ENCODE assay signal across 20 cellular contexts in genomic region chr17:7361906-7362305, GRCh38. TPM values are rescaled to one million over a fixed set of nuclear protein-coding genes. Genes with fewer than 3 reads are reported as not detected.
DNase-seq lines count a peak whose midpoint lies in the region; ATAC-seq, FAIRE-seq and TF ChIP-seq lines count a peak whose summit lies in the region.
"Had no signal": no experiment of that assay in that cellular context is flagged by ENCODE, and none has a peak within 500 bp of the region (broad histone marks: within the 10 kb centered on the region; RNA-seq: fewer than 3 reads in every experiment).

No MANE protein-coding gene starts in this region.

- POLR2A ChIA-PET in HEK293 (lab: Yijun Ruan, JAX) = interaction anchor here (0.6 to 1.0 kb wide), 3 partner anchors 10 to 199 kb away, joined by 3 to 4 read pairs (median 4); no protein-coding TSS in a partner anchor

- no peaks in the 10 kb centered on the region for H3K9me3 Mint-ChIP-seq in activated T-helper 17 cell treated with anti-CD3 and anti-CD28 coated beads, Interleukin-2, amount 50 U/mL, for 72 hours
- H3K9me3 Mint-ChIP-seq: CD14-positive monocyte; CD4-positive, alpha-beta memory T cell; H9 had no signal

- H3K36me3 ChIP-seq in HEK293 (ENCODE audit: control insufficient read depth in 2 of 2, insufficient read depth in 1 of 2, low read length in 2 of 2) (no peaks in the 10 kb centered on the region), keratinocyte (ENCODE audit: control insufficient read depth in 2 of 2, extremely low read depth in 1 of 2, insufficient read depth in 2 of 2, low read length in 2 of 2) (no peaks in the 10 kb centered on the region)
- H3K36me3 ChIP-seq: BLaER1 had no signal

- no peaks in the 10 kb centered on the region for H3K9me3 ChIP-seq in HEK293 (ENCODE audit: control insufficient read depth, insufficient read depth, low read depth, low read length)
- no peaks in the 10 kb centered on the region for H3K9me3 ChIP-seq in keratinocyte (ENCODE audit: control insufficient read depth, low read depth, low read length)
- H3K9me3 ChIP-seq: BLaER1 had no signal

- no peaks in the 10 kb centered on the region for H3K27me3 ChIP-seq in keratinocyte (ENCODE audit: control insufficient read depth, extremely low read depth, insufficient read depth, low read length)
- H3K27me3 ChIP-seq: BLaER1 had no signal

- no peak for ATAC-seq in activated T-helper 17 cell treated with anti-CD3 and anti-CD28 coated beads, Interleukin-2, amount 50 U/mL, for 72 hours (replicated peaks)
- no peak for ATAC-seq in GM21717 (IDR thresholded peaks at IDR 0.05; ENCODE audit: unreplicated experiment)
- ATAC-seq in GM21381 (IDR thresholded peaks at IDR 0.05; ENCODE audit: unreplicated experiment) = no peak
- ATAC-seq: GM12878 had no signal

- H3K27ac Mint-ChIP-seq in activated T-helper 17 cell treated with anti-CD3 and anti-CD28 coated beads, Interleukin-2, amount 50 U/mL, for 72 hours = peak overlapping the region; percentile 39
- H3K27ac Mint-ChIP-seq: CD14-positive monocyte, H9 had no signal

- H3K4me1 Mint-ChIP-seq in activated T-helper 17 cell treated with anti-CD3 and anti-CD28 coated beads, Interleukin-2, amount 50 U/mL, for 72 hours = no peaks in the 10 kb centered on the region
- H3K4me1 Mint-ChIP-seq: CD14-positive monocyte had no signal

- H2AFZ ChIP-seq in keratinocyte (ENCODE audit: control insufficient read depth, low read length) = peak overlapping the region; percentile 69

- DNase-seq in epithelial cell of esophagus (ENCODE audit: low read depth) (peak; percentile 92), keratinocyte (ENCODE audit: low read depth, low spot score) (no peak), GM12891 (ENCODE audit: insufficient read length, low spot score) (no peak)
- DNase-seq: 8988T; CD4-positive, alpha-beta memory T cell; DMS153; DMS79 treated with DMSO at 0.1 percent for 48 hours; GF-D8; H9 had no signal

- CTCF ChIA-PET in HEK293 (lab: Yijun Ruan, JAX) = interaction anchor here (0.8 to 2.0 kb wide), 4 partner anchors 9 to 199 kb away, joined by 3 to 11 read pairs (median 4); no protein-coding TSS in a partner anchor

- H4K20me1 ChIP-seq in keratinocyte (ENCODE audit: control insufficient read depth, extremely low read depth, insufficient read depth, low read length) = no peaks in the 10 kb centered on the region
- H4K20me1 ChIP-seq: BLaER1 had no signal

- no peaks in the 10 kb centered on the region for H3K36me3 Mint-ChIP-seq in activated T-helper 17 cell treated with anti-CD3 and anti-CD28 coated beads, Interleukin-2, amount 50 U/mL, for 72 hours (ENCODE audit: low read depth)
- H3K36me3 Mint-ChIP-seq: CD14-positive monocyte; CD4-positive, alpha-beta memory T cell had no signal

- H3K4me1 ChIP-seq in HEK293 (ENCODE audit: control insufficient read depth, insufficient read depth, low read length) (no peaks in the 10 kb centered on the region), keratinocyte (ENCODE audit: control insufficient read depth, extremely low read depth, insufficient read depth, low read length) (peaks cover 12% of the 10 kb centered on the region)
- H3K4me1 ChIP-seq: BLaER1 had no signal

- H3K9ac ChIP-seq in keratinocyte (ENCODE audit: control insufficient read depth, extremely low read depth, insufficient read depth, low read length) = no peak overlapping the region
- H3K9ac ChIP-seq: BLaER1 had no signal

- no peak for TF ChIP-seq CTCF in HEK293 (tag by site-specific recombination; IDR thresholded peaks at IDR 0.05)
- no peak for TF ChIP-seq CTCF in epithelial cell of esophagus (IDR thresholded peaks at IDR 0.05; ENCODE audit: insufficient read depth, low read depth, low read length, missing control alignments)
- no peak for TF ChIP-seq CTCF in keratinocyte (optimal IDR thresholded peaks at IDR 0.05 in 1 of 3, IDR thresholded peaks at IDR 0.05 in 1 of 3, conservative IDR thresholded peaks at IDR 0.05 in 1 of 3; ENCODE audit: extremely low read depth in 1 of 3, insufficient read depth in 2 of 3, low read length in 3 of 3)

- no peak overlapping the region for H3K27ac ChIP-seq in HEK293 (ENCODE audit: extremely low read depth, low read depth, low read length)
- no peak overlapping the region for H3K27ac ChIP-seq in keratinocyte (ENCODE audit: control insufficient read depth, insufficient read depth, low read length)
- H3K27ac ChIP-seq: BLaER1 had no signal

- H3K4me2 ChIP-seq in keratinocyte (ENCODE audit: control insufficient read depth, extremely low read depth, insufficient read depth, low read depth, low read length) = peak overlapping the region; percentile 51
- H3K4me2 ChIP-seq: BLaER1 had no signal

- H3K9me1 ChIP-seq in keratinocyte (ENCODE audit: control insufficient read depth, extremely low read depth, insufficient read depth, low read length) = no peaks in the 10 kb centered on the region

- no peak overlapping the region for H3K4me3 Mint-ChIP-seq in activated T-helper 17 cell treated with anti-CD3 and anti-CD28 coated beads, Interleukin-2, amount 50 U/mL, for 72 hours
- H3K4me3 Mint-ChIP-seq: CD14-positive monocyte; CD4-positive, alpha-beta memory T cell; H9 had no signal

- H3K4me3 ChIP-seq in HEK293 (ENCODE audit: low read depth, low read length) = no peak overlapping the region
- no peak overlapping the region for H3K4me3 ChIP-seq in epithelial cell of esophagus (ENCODE audit: low read length)
- no peak overlapping the region for H3K4me3 ChIP-seq in keratinocyte (ENCODE audit: control insufficient read depth in 2 of 3, extremely low read depth in 1 of 3, insufficient read depth in 2 of 3, low read depth in 1 of 3, low read length in 3 of 3)
- H3K4me3 ChIP-seq: BLaER1, GM12878 had no signal

- dilution Hi-C loops in keratinocyte (cut with MboI; ENCODE audit: extremely low pct_ligation_motif_present, low sequenced_read_pairs) = no loop called here

- no peak for TF ChIP-seq POLR2A in GM12891 (IDR thresholded peaks at IDR 0.05; ENCODE audit: low read depth, low read length)

- FAIRE-seq in keratinocyte (lab: Jason Lieb, UNC) (peak; percentile 91), GM12891 (lab: Jason Lieb, UNC) (no peak)
- FAIRE-seq: GM12878, H1 had no signal

- H3K79me2 ChIP-seq in keratinocyte (ENCODE audit: control insufficient read depth, insufficient read depth, low read length) = no peaks in the 10 kb centered on the region

- peaks cover 4% of the 10 kb centered on the region for H3K27me3 Mint-ChIP-seq in activated T-helper 17 cell treated with anti-CD3 and anti-CD28 coated beads, Interleukin-2, amount 50 U/mL, for 72 hours

RNA-seq across cellular contexts. Expression of gene TMEM95, which starts 7.0 kb away (rescaled TPM):
- total RNA-seq in activated T-helper 17 cell treated with anti-CD3 and anti-CD28 coated beads, Interleukin-2, amount 50 U/mL, for 72 hours = 1 to 10 TPM in 1 of 2 donors, under 1 TPM in 1; 0.22 to 1.1 TPM
- polyA plus RNA-seq in keratinocyte = not detected in 3 replicates
- not detected for polyA plus RNA-seq in keratinocyte (2011; ENCODE audit: low read depth)
- polyA plus RNA-seq in keratinocyte (2011; cell fraction: cytosol; rRNA removed) = not detected in 2 replicates
- polyA plus RNA-seq in keratinocyte (2011; cell fraction: nucleus; rRNA removed) = not detected in 2 replicates
- not detected in 2 replicates for polyA plus RNA-seq in keratinocyte (2012; ENCODE audit: low replicate concordance)
- not detected in 3 replicates for polyA minus RNA-seq in keratinocyte
- polyA minus RNA-seq in keratinocyte (2011; cell fraction: cytosol; rRNA and poly(A)+ RNA removed) = not detected
- polyA minus RNA-seq in keratinocyte (2011; cell fraction: nucleus; rRNA and poly(A)+ RNA removed) = not detected in 2 replicates
- not detected for polyA plus RNA-seq in GM12891 (2012; ENCODE audit: low read depth, missing spikeins)
- total RNA-seq: A673; CD4-positive, alpha-beta memory T cell; H1; H9; HT-29 had no signal
- polyA plus RNA-seq: AG04450; CD14-positive monocyte; CD4-positive, alpha-beta memory T cell; H1 had no signal

RNA-seq across cellular contexts. Expression of gene KCTD11, which starts 9.9 kb away (rescaled TPM):
- 10 to 100 TPM; 14.0 to 96.8 TPM for total RNA-seq in activated T-helper 17 cell treated with anti-CD3 and anti-CD28 coated beads, Interleukin-2, amount 50 U/mL, for 72 hours
- 17.5 to 33.7 TPM (median 18.5 TPM) in 3 replicates for polyA plus RNA-seq in keratinocyte
- polyA plus RNA-seq in keratinocyte (2011; ENCODE audit: low read depth) = 5.2 TPM
- polyA plus RNA-seq in keratinocyte (2011; cell fraction: cytosol; rRNA removed) = 12.7 and 13.5 TPM in 2 replicates
- 41.9 and 42.9 TPM in 2 replicates for polyA plus RNA-seq in keratinocyte (2011; cell fraction: nucleus; rRNA removed)
- 19.6 and 27.7 TPM in 2 replicates for polyA plus RNA-seq in keratinocyte (2012; ENCODE audit: low replicate concordance)
- polyA minus RNA-seq in keratinocyte = 15.6 to 27.4 TPM (median 15.6 TPM) in 3 replicates
- polyA minus RNA-seq in keratinocyte (2011; cell fraction: cytosol; rRNA and poly(A)+ RNA removed) = 14.2 TPM
- polyA minus RNA-seq in keratinocyte (2011; cell fraction: nucleus; rRNA and poly(A)+ RNA removed) = 13.7 and 14.8 TPM in 2 replicates
- polyA plus RNA-seq in GM12891 (2012; ENCODE audit: low read depth, missing spikeins) = 4.9 TPM

RNA-seq across cellular contexts. Expression of gene TNK1, which starts 19.0 kb away (rescaled TPM):
- total RNA-seq in activated T-helper 17 cell treated with anti-CD3 and anti-CD28 coated beads, Interleukin-2, amount 50 U/mL, for 72 hours = 1 to 10 TPM; 2.9 to 4.8 TPM
- 10.6 to 15.8 TPM (median 12.1 TPM) in 3 replicates for polyA plus RNA-seq in keratinocyte
- polyA plus RNA-seq in keratinocyte (2011; ENCODE audit: low read depth) = 3.7 TPM
- 5.8 and 7.2 TPM in 2 replicates for polyA plus RNA-seq in keratinocyte (2011; cell fraction: cytosol; rRNA removed)
- 24.5 and 27.5 TPM in 2 replicates for polyA plus RNA-seq in keratinocyte (2011; cell fraction: nucleus; rRNA removed)
- polyA plus RNA-seq in keratinocyte (2012; ENCODE audit: low replicate concordance) = 10.5 and 13.8 TPM in 2 replicates
- 13.9 to 21.5 TPM (median 20.4 TPM) in 3 replicates for polyA minus RNA-seq in keratinocyte
- 12.9 TPM for polyA minus RNA-seq in keratinocyte (2011; cell fraction: cytosol; rRNA and poly(A)+ RNA removed)
- 19.9 and 21.6 TPM in 2 replicates for polyA minus RNA-seq in keratinocyte (2011; cell fraction: nucleus; rRNA and poly(A)+ RNA removed)
- 1.1 TPM for polyA plus RNA-seq in GM12891 (2012; ENCODE audit: low read depth, missing spikeins)
- polyA plus RNA-seq: CD14-positive monocyte had no signal

RNA-seq across cellular contexts. Expression of gene ACAP1, which starts 25.6 kb away (rescaled TPM):
- total RNA-seq in activated T-helper 17 cell treated with anti-CD3 and anti-CD28 coated beads, Interleukin-2, amount 50 U/mL, for 72 hours = 100 to 1,000 TPM; 527 to 774 TPM
- polyA plus RNA-seq in keratinocyte = 0.33 to 3.1 TPM (median 1.7 TPM) in 3 replicates
- polyA plus RNA-seq in keratinocyte (2011; ENCODE audit: low read depth) = 0.87 TPM
- 0.27 and 1.1 TPM in 2 replicates for polyA plus RNA-seq in keratinocyte (2011; cell fraction: cytosol; rRNA removed)
- polyA plus RNA-seq in keratinocyte (2011; cell fraction: nucleus; rRNA removed) = 0.22 and 0.29 TPM in 2 replicates
- polyA plus RNA-seq in keratinocyte (2012; ENCODE audit: low replicate concordance) = 3.5 and 11.7 TPM in 2 replicates
- polyA minus RNA-seq in keratinocyte = not detected in 3 replicates
- not detected for polyA minus RNA-seq in keratinocyte (2011; cell fraction: cytosol; rRNA and poly(A)+ RNA removed)
- not detected in 2 replicates for polyA minus RNA-seq in keratinocyte (2011; cell fraction: nucleus; rRNA and poly(A)+ RNA removed)
- 103 TPM for polyA plus RNA-seq in GM12891 (2012; ENCODE audit: low read depth, missing spikeins)
- total RNA-seq: HT-29 had no signal

RNA-seq across cellular contexts. Expression of gene PLSCR3, which starts 32.4 kb away (rescaled TPM):
- 10 to 100 TPM; 62.8 to 94.4 TPM for total RNA-seq in activated T-helper 17 cell treated with anti-CD3 and anti-CD28 coated beads, Interleukin-2, amount 50 U/mL, for 72 hours
- polyA plus RNA-seq in keratinocyte = 30.5 to 82.8 TPM (median 36.9 TPM) in 3 replicates
- polyA plus RNA-seq in keratinocyte (2011; ENCODE audit: low read depth) = 10.9 TPM
- 52.5 and 109 TPM in 2 replicates for polyA plus RNA-seq in keratinocyte (2011; cell fraction: cytosol; rRNA removed)
- 88.7 and 118 TPM in 2 replicates for polyA plus RNA-seq in keratinocyte (2011; cell fraction: nucleus; rRNA removed)
- polyA plus RNA-seq in keratinocyte (2012; ENCODE audit: low replicate concordance) = 60.9 and 109 TPM in 2 replicates
- 24.2 to 132 TPM (median 36.1 TPM) in 3 replicates for polyA minus RNA-seq in keratinocyte
- polyA minus RNA-seq in keratinocyte (2011; cell fraction: cytosol; rRNA and poly(A)+ RNA removed) = 91.9 TPM
- 23.5 and 32.5 TPM in 2 replicates for polyA minus RNA-seq in keratinocyte (2011; cell fraction: nucleus; rRNA and poly(A)+ RNA removed)
- polyA plus RNA-seq in GM12891 (2012; ENCODE audit: low read depth, missing spikeins) = 26.9 TPM
